ENCODE assay signal across 8 cellular contexts in genomic region chr1:176205322-176205914, GRCh38. TPM values are rescaled to one million over a fixed set of nuclear protein-coding genes. Genes with fewer than 3 reads are reported as not detected.
DNase-seq lines count a peak whose midpoint lies in the region; ATAC-seq and TF ChIP-seq lines count a peak whose summit lies in the region.

No MANE protein-coding gene starts in this region.

- DNase-seq in activated CD4-positive, alpha-beta T cell treated with anti-CD3 and anti-CD28 coated beads, Interleukin-2, amount 10 ng/mL, durations not matched to agents 7 days and 5 days: no peak
- no peak for DNase-seq in activated CD4-positive, alpha-beta T cell treated with anti-CD3 and anti-CD28 coated beads for 1 hour
- peak; percentile 22 for DNase-seq in fibroblast of villous mesenchyme (ENCODE audit: low read depth)
- no peak for DNase-seq in NCI-H2196 (lab: John Stamatoyannopoulos, UW; ENCODE audit: unreplicated experiment)
- no peak for DNase-seq in NCI-H1694 treated with DMSO at 0.1 percent for 48 hours (lab: John Stamatoyannopoulos, UW)

- peaks cover 18% of the 10 kb centered on the region for H4K20me1 ChIP-seq in SU-DHL-6 (ENCODE audit: low read depth, low read length)

- peak overlapping the region; percentile 88 for H3K4me2 ChIP-seq in SU-DHL-6 (ENCODE audit: low read depth, low read length, poor library complexity, severe bottlenecking)
- peak overlapping the region; percentile 85 for H3K4me2 ChIP-seq in skeletal muscle satellite cell (ENCODE audit: low read length)

- CTCF ChIA-PET in activated CD4-positive, alpha-beta T cell treated with anti-CD3 and anti-CD28 coated beads, Interleukin-2, amount 10 ng/mL, durations not matched to agents 7 days and 5 days (lab: Charles Lee): interaction anchor here (0.5 kb wide), 1 partner anchor 1060 kb away, joined by 3 read pairs; no protein-coding TSS in a partner anchor

- peaks cover 11% of the 10 kb centered on the region for H3K36me3 Mint-ChIP-seq in activated CD4-positive, alpha-beta T cell treated with anti-CD3 and anti-CD28 coated beads, Interleukin-2, amount 10 ng/mL, durations not matched to agents 7 days and 5 days (ENCODE audit: low read depth)

- TF ChIP-seq CTCF in SU-DHL-6 (IDR thresholded peaks at IDR 0.05; ENCODE audit: insufficient read depth, low read length, poor library complexity, severe bottlenecking) (no peak), fibroblast of villous mesenchyme (IDR thresholded peaks at IDR 0.05; ENCODE audit: insufficient read depth, low read depth, low read length) (no peak)

- H3K27ac Mint-ChIP-seq in activated CD4-positive, alpha-beta T cell treated with anti-CD3 and anti-CD28 coated beads, Interleukin-2, amount 10 ng/mL, durations not matched to agents 7 days and 5 days: peak overlapping the region; percentile 95

- peaks cover 70% of the 10 kb centered on the region for H3K79me2 ChIP-seq in SU-DHL-6 (ENCODE audit: insufficient read depth, low read length)

- H3K36me3 ChIP-seq in SU-DHL-6 (ENCODE audit: low read length): no peaks in the 10 kb centered on the region; the same call in 1 of the 2 replicates
- no peaks in the 10 kb centered on the region for H3K36me3 ChIP-seq in skeletal muscle satellite cell (ENCODE audit: insufficient read depth, low read length)

- H3K9ac ChIP-seq in SU-DHL-6 (ENCODE audit: low read length) (peak overlapping the region; percentile 96), skeletal muscle satellite cell (ENCODE audit: low read depth, low read length) (peak overlapping the region; percentile 94)

- peaks cover 16% of the 10 kb centered on the region for H3K4me1 ChIP-seq in skeletal muscle satellite cell (ENCODE audit: control insufficient read depth, insufficient read depth, low read length)

- H3K9me3 Mint-ChIP-seq in activated CD4-positive, alpha-beta T cell treated with anti-CD3 and anti-CD28 coated beads, Interleukin-2, amount 10 ng/mL, durations not matched to agents 7 days and 5 days: no peaks in the 10 kb centered on the region

- POLR2A ChIA-PET in activated CD4-positive, alpha-beta T cell treated with anti-CD3 and anti-CD28 coated beads, Interleukin-2, amount 10 ng/mL, durations not matched to agents 7 days and 5 days (lab: Charles Lee): no interaction called here

- no peak overlapping the region for H2AFZ ChIP-seq in SU-DHL-6 (ENCODE audit: low read depth, low read length, severe bottlenecking)

- no peaks in the 10 kb centered on the region for H3K27me3 ChIP-seq in SU-DHL-6 (ENCODE audit: low read length)
- no peaks in the 10 kb centered on the region for H3K27me3 ChIP-seq in skeletal muscle satellite cell (ENCODE audit: control insufficient read depth, insufficient read depth, low read length)

- no peaks in the 10 kb centered on the region for H3K9me2 ChIP-seq in SU-DHL-6 (replicated peaks; ENCODE audit: insufficient read depth, low read length)

- no peak for ATAC-seq in GM21576 (IDR thresholded peaks at IDR 0.05; ENCODE audit: unreplicated experiment)

- peaks cover 29% of the 10 kb centered on the region for H3K4me1 Mint-ChIP-seq in activated CD4-positive, alpha-beta T cell treated with anti-CD3 and anti-CD28 coated beads, Interleukin-2, amount 10 ng/mL, durations not matched to agents 7 days and 5 days

- H3K27ac ChIP-seq in SU-DHL-6 (ENCODE audit: low read depth, low read length): peak overlapping the region; percentile 91

- H3F3A ChIP-seq in SU-DHL-6 (ENCODE audit: insufficient read depth): peaks cover 21% of the 10 kb centered on the region; the same call in 1 of the 2 replicates

- H3K4me3 Mint-ChIP-seq in activated CD4-positive, alpha-beta T cell treated with anti-CD3 and anti-CD28 coated beads, Interleukin-2, amount 10 ng/mL, durations not matched to agents 7 days and 5 days: peak overlapping the region; percentile 99

- H3K9me3 ChIP-seq in SU-DHL-6 (ENCODE audit: insufficient read depth, low read length) (no peaks in the 10 kb centered on the region), skeletal muscle satellite cell (replicated peaks; ENCODE audit: low read length) (no peaks in the 10 kb centered on the region)

- peak overlapping the region; percentile 96 for H3K4me3 ChIP-seq in SU-DHL-6 (ENCODE audit: insufficient read depth, low read length, poor library complexity, severe bottlenecking)
- H3K4me3 ChIP-seq in fibroblast of villous mesenchyme (ENCODE audit: low read depth, low read length): peak overlapping the region; percentile 84
- H3K4me3 ChIP-seq in skeletal muscle satellite cell (ENCODE audit: low read length): peak overlapping the region; percentile 92

- no peaks in the 10 kb centered on the region for H3K27me3 Mint-ChIP-seq in activated CD4-positive, alpha-beta T cell treated with anti-CD3 and anti-CD28 coated beads, Interleukin-2, amount 10 ng/mL, durations not matched to agents 7 days and 5 days

RNA-seq across cellular contexts. Expression of gene COP1, which starts 1.7 kb away (rescaled TPM):
- total RNA-seq in activated CD4-positive, alpha-beta T cell treated with anti-CD3 and anti-CD28 coated beads, Interleukin-2, amount 10 ng/mL, durations not matched to agents 7 days and 5 days: 10 to 100 TPM; 41.9 to 47.2 TPM
- 59.6 and 66.9 TPM in 2 replicates for total RNA-seq in fibroblast of villous mesenchyme
- 42.6 and 46.5 TPM in 2 replicates for total RNA-seq in skeletal muscle satellite cell (2012; rRNA removed)
